1 cellular context compared by ENCODE assay signal in the genomic region with DNA sequence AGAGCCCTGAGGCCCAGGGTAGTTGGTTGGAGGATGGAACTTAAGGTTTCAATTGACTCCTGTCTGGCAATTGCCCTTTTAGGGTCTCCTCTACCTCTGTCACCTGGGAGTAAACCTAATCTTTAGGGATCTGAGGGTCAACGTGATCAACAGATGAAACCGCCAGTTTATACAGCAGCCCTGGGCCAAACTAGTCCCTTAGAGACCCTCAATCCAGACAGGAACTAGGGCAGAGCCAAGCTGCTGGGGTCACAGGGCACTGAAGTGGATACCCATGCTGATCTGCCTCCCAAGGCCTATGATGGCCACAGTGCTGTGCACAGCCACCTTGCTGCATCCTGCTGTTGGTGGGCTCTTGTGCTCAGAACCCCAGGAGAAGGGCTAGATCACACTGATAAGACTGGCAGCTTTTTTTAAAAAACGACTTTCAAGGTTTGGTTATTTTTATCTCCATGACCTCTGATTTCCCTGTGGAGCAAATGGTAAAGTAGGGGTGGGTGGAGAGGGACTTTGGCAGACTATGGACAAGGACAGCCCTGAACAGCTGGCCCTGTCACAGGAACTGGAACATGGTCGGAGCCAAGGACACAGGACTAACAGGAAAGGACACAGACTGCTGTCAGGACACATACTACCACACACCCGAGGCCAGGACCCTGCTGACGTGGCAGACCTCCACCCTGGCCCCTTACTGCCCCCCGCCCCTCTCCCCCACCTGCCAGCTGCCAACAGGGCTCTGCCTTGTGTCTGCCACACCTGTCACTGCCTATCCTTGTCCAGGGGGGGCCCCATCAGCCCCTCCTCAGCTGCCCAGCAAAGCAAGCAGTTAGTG.
TF ChIP-seq lines count a peak whose summit lies in the region.

No MANE protein-coding gene starts in this region.

TF ChIP-seq in HepG2, 621 proteins besides CTCF, POLR2A, EP300 and RAD21 (continued from another document and continues in another):
- TF ChIP-seq SP5 (CRISPR knock-in tag; IDR thresholded peaks at IDR 0.05; ENCODE audit: borderline replicate concordance, low read depth) = peak; percentile 46; the same call in 1 of the 2 replicates
- TF ChIP-seq, protein P1, sequence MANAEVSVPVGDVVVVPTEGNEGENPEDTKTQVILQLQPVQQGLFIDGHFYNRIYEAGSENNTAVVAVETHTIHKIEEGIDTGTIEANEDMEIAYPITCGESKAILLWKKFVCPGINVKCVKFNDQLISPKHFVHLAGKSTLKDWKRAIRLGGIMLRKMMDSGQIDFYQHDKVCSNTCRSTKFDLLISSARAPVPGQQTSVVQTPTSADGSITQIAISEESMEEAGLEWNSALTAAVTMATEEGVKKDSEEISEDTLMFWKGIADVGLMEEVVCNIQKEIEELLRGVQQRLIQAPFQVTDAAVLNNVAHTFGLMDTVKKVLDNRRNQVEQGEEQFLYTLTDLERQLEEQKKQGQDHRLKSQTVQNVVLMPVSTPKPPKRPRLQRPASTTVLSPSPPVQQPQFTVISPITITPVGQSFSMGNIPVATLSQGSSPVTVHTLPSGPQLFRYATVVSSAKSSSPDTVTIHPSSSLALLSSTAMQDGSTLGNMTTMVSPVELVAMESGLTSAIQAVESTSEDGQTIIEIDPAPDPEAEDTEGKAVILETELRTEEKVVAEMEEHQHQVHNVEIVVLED (CRISPR knock-in tag; IDR thresholded peaks at IDR 0.05; ENCODE audit: borderline replicate concordance) = no peak
- TF ChIP-seq REPIN1 (CRISPR knock-in tag; IDR thresholded peaks at IDR 0.05; ENCODE audit: borderline replicate concordance, low read depth) = no peak
- 0 out of 2 replicates have a peak, but pooled peaks have one; percentile 49 for TF ChIP-seq GABPB1 (CRISPR knock-in tag; IDR thresholded peaks at IDR 0.05)
- peak; percentile 45; the same call in 1 of the 2 replicates for TF ChIP-seq TGIF2 (CRISPR knock-in tag; IDR thresholded peaks at IDR 0.05)
- no peak for TF ChIP-seq ZBTB49 (CRISPR knock-in tag; IDR thresholded peaks at IDR 0.05; ENCODE audit: borderline replicate concordance)
- TF ChIP-seq ZNF891 (CRISPR knock-in tag; IDR thresholded peaks at IDR 0.05) = peak; percentile 72; the same call in 1 of the 2 replicates
- no peak; the same call in 1 of the 2 replicates for TF ChIP-seq ZNF350 (CRISPR knock-in tag; IDR thresholded peaks at IDR 0.05; ENCODE audit: borderline replicate concordance, low read depth)
- 0 out of 2 replicates have a peak, but pooled peaks have one; percentile 19 for TF ChIP-seq ZNF318 (CRISPR knock-in tag; IDR thresholded peaks at IDR 0.05)
- TF ChIP-seq ZNF180 (CRISPR knock-in tag; IDR thresholded peaks at IDR 0.05; ENCODE audit: borderline replicate concordance, low read depth) = no peak
- TF ChIP-seq ZNF44 (CRISPR knock-in tag; IDR thresholded peaks at IDR 0.05) = peak; percentile 41; the same call in 1 of the 2 replicates
- no peak for TF ChIP-seq SP140L (CRISPR knock-in tag; IDR thresholded peaks at IDR 0.05; ENCODE audit: borderline replicate concordance)
- TF ChIP-seq, protein P2, sequence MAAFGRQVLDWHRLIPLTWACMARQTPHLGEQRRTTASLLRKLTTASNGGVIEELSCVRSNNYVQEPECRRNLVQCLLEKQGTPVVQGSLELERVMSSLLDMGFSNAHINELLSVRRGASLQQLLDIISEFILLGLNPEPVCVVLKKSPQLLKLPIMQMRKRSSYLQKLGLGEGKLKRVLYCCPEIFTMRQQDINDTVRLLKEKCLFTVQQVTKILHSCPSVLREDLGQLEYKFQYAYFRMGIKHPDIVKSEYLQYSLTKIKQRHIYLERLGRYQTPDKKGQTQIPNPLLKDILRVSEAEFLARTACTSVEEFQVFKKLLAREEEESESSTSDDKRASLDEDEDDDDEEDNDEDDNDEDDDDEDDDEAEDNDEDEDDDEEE (CRISPR knock-in tag; IDR thresholded peaks at IDR 0.05) = 0 out of 2 replicates have a peak, but pooled peaks have one; percentile 37
- TF ChIP-seq ZNF496 (CRISPR knock-in tag; IDR thresholded peaks at IDR 0.05; ENCODE audit: insufficient replicate concordance) = no peak
- no peak for TF ChIP-seq ZKSCAN5 (CRISPR knock-in tag; IDR thresholded peaks at IDR 0.05)
- TF ChIP-seq, protein P3, sequence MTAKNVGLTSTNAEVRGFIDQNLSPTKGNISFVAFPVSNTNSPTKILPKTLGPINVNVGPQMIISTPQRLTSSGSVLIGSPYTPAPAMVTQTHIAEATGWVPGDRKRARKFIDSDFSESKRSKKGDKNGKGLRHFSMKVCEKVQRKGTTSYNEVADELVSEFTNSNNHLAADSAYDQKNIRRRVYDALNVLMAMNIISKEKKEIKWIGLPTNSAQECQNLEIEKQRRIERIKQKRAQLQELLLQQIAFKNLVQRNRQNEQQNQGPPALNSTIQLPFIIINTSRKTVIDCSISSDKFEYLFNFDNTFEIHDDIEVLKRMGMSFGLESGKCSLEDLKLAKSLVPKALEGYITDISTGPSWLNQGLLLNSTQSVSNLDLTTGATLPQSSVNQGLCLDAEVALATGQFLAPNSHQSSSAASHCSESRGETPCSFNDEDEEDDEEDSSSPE (CRISPR knock-in tag; IDR thresholded peaks at IDR 0.05) = 0 out of 2 replicates have a peak, but pooled peaks have one; percentile 17
- peak; percentile 54; the same call in 1 of the 2 replicates for TF ChIP-seq ZNF713 (CRISPR knock-in tag; IDR thresholded peaks at IDR 0.05)
- TF ChIP-seq TRAFD1 (CRISPR knock-in tag; IDR thresholded peaks at IDR 0.05; ENCODE audit: borderline replicate concordance) = peak; percentile 84; the same call in 1 of the 2 replicates
- no peak for TF ChIP-seq ZNF12 (CRISPR knock-in tag; IDR thresholded peaks at IDR 0.05)
- peak; percentile 18; the same call in 1 of the 2 replicates for TF ChIP-seq ZNF563 (CRISPR knock-in tag; IDR thresholded peaks at IDR 0.05)
- no peak for TF ChIP-seq MIER2 (CRISPR knock-in tag; IDR thresholded peaks at IDR 0.05)
- TF ChIP-seq ZBTB38 (CRISPR knock-in tag; IDR thresholded peaks at IDR 0.05) = peak; percentile 78
- no peak for TF ChIP-seq GATA4 (IDR thresholded peaks at IDR 0.05; ENCODE audit: borderline replicate concordance, low read depth)
- TF ChIP-seq, protein P4, sequence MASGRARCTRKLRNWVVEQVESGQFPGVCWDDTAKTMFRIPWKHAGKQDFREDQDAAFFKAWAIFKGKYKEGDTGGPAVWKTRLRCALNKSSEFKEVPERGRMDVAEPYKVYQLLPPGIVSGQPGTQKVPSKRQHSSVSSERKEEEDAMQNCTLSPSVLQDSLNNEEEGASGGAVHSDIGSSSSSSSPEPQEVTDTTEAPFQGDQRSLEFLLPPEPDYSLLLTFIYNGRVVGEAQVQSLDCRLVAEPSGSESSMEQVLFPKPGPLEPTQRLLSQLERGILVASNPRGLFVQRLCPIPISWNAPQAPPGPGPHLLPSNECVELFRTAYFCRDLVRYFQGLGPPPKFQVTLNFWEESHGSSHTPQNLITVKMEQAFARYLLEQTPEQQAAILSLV (CRISPR knock-in tag; IDR thresholded peaks at IDR 0.05; ENCODE audit: borderline replicate concordance) = peak; percentile 58; the same call in 1 of the 2 replicates
- no peak for TF ChIP-seq LBX2 (CRISPR knock-in tag; IDR thresholded peaks at IDR 0.05; ENCODE audit: borderline replicate concordance)
- no peak for TF ChIP-seq TAF15 (IDR thresholded peaks at IDR 0.05; ENCODE audit: low read depth, low read length, poor library complexity, severe bottlenecking)
- TF ChIP-seq RFXAP (CRISPR knock-in tag; IDR thresholded peaks at IDR 0.05; ENCODE audit: borderline replicate concordance) = no peak
- no peak for TF ChIP-seq ZNF766 (CRISPR knock-in tag; IDR thresholded peaks at IDR 0.05; ENCODE audit: borderline replicate concordance)
- peak; percentile 85; the same call in 1 of the 2 replicates for TF ChIP-seq ZNF747 (CRISPR knock-in tag; IDR thresholded peaks at IDR 0.05; ENCODE audit: borderline replicate concordance)
- TF ChIP-seq MTF1 (CRISPR knock-in tag; IDR thresholded peaks at IDR 0.05) = no peak
- TF ChIP-seq SKI (IDR thresholded peaks at IDR 0.05; ENCODE audit: partially characterized antibody) = peak; percentile 55
- TF ChIP-seq TIGD3 (CRISPR knock-in tag; IDR thresholded peaks at IDR 0.05; ENCODE audit: borderline replicate concordance) = no peak
- TF ChIP-seq ZMYM2 (CRISPR knock-in tag; IDR thresholded peaks at IDR 0.05) = 0 out of 2 replicates have a peak, but pooled peaks have one; percentile 31
